In genomic region chr19:12792048-12792852, GRCh38 we compare ENCODE assay signal across 8 cellular contexts. TPM values are rescaled to one million over a fixed set of nuclear protein-coding genes. Genes with fewer than 3 reads are reported as not detected.
DNase-seq lines count a peak whose midpoint lies in the region; ATAC-seq and TF ChIP-seq lines count a peak whose summit lies in the region.

No MANE protein-coding gene starts in this region.

- H3K4me3 ChIP-seq in left ventricle myocardium inferior: peak overlapping the region; percentile 76
- peak overlapping the region; percentile 79 to 85 for H3K4me3 ChIP-seq in prostate gland

- DNase-seq in Caki2 (ENCODE audit: low read depth) (peak; percentile 64), KBM-7 (peak; percentile 79), SK-N-DZ (ENCODE audit: low spot score) (peak; percentile 74), left ventricle myocardium inferior (peak; percentile 75), prostate gland (ENCODE audit: low spot score) (peak; percentile 57), midbrain (lab: John Stamatoyannopoulos, UW) (no peak)
- peak; percentile 86 for DNase-seq in activated naive CD8-positive, alpha-beta T cell treated with anti-CD3 and anti-CD28 coated beads, Interleukin-2, amount 10 ng/mL, durations not matched to agents 7 days and 5 days

- peak overlapping the region; percentile 96 for H3K27ac ChIP-seq in left ventricle myocardium inferior (replicated peaks)
- H3K27ac ChIP-seq in prostate gland: peak overlapping the region; percentile 100

- peak overlapping the region; percentile 96 for H3K27ac Mint-ChIP-seq in activated naive CD8-positive, alpha-beta T cell treated with anti-CD3 and anti-CD28 coated beads, Interleukin-2, amount 10 ng/mL, durations not matched to agents 7 days and 5 days

- POLR2A ChIA-PET in activated naive CD8-positive, alpha-beta T cell treated with anti-CD3 and anti-CD28 coated beads, Interleukin-2, amount 10 ng/mL, durations not matched to agents 7 days and 5 days (lab: Charles Lee): interaction anchor here (0.6 to 9.6 kb wide), 23 partner anchors 9 to 630 kb away, joined by 3 to 361 read pairs (median 6); partner anchors contain the start of genes DHPS, GCDH, GET3 and PRDX2

- no peaks in the 10 kb centered on the region for H3K27me3 Mint-ChIP-seq in activated naive CD8-positive, alpha-beta T cell treated with anti-CD3 and anti-CD28 coated beads, Interleukin-2, amount 10 ng/mL, durations not matched to agents 7 days and 5 days

- TF ChIP-seq POLR2A in prostate gland (IDR thresholded peaks at IDR 0.05): no peak

- H3K4me1 ChIP-seq in left ventricle myocardium inferior: peaks cover 77% of the 10 kb centered on the region
- peaks cover 24% of the 10 kb centered on the region for H3K4me1 ChIP-seq in prostate gland (replicated peaks)

- H3K27me3 ChIP-seq in left ventricle myocardium inferior (ENCODE audit: low read depth) (no peaks in the 10 kb centered on the region), prostate gland (replicated peaks; ENCODE audit: insufficient read depth) (no peaks in the 10 kb centered on the region)

- in situ Hi-C loops in Caki2 (cut with HindIII; ENCODE audit: low pct_unique_long_range_greater_than_20kb, low sequenced_read_pairs) (no loop called here), KBM-7 (cut with MboI; ENCODE audit: low pct_unique_long_range_greater_than_20kb, low sequenced_read_pairs) (no loop called here)

- peaks cover 5% of the 10 kb centered on the region for H3K36me3 ChIP-seq in left ventricle myocardium inferior
- H3K36me3 ChIP-seq in prostate gland: no peaks in the 10 kb centered on the region

- no peaks in the 10 kb centered on the region for H3K9me3 Mint-ChIP-seq in activated naive CD8-positive, alpha-beta T cell treated with anti-CD3 and anti-CD28 coated beads, Interleukin-2, amount 10 ng/mL, durations not matched to agents 7 days and 5 days

- H3K4me1 Mint-ChIP-seq in activated naive CD8-positive, alpha-beta T cell treated with anti-CD3 and anti-CD28 coated beads, Interleukin-2, amount 10 ng/mL, durations not matched to agents 7 days and 5 days: peaks cover 37% of the 10 kb centered on the region

- peak; percentile 2 for ATAC-seq in activated naive CD8-positive, alpha-beta T cell treated with anti-CD3 and anti-CD28 coated beads, Interleukin-2, amount 10 ng/mL, durations not matched to agents 7 days and 5 days (ENCODE audit: low read depth)
- ATAC-seq in GM18511 (IDR thresholded peaks at IDR 0.05; ENCODE audit: unreplicated experiment): no peak

- intact Hi-C loops in left ventricle myocardium inferior (cut with micrococcal nuclease) (no loop called here), prostate gland (cut with DNase I) (loop anchor here (10.0 kb wide), 1 partner anchor 67 kb away; the partner anchor contains the start of gene TNPO2)

- TF ChIP-seq CTCF in left ventricle myocardium inferior (IDR thresholded peaks at IDR 0.05; ENCODE audit: borderline replicate concordance) (no peak), prostate gland (IDR thresholded peaks at IDR 0.05) (peak in 2 of 4 experiments; percentile 12 to 18)

- H3K9me3 ChIP-seq in left ventricle myocardium inferior (replicated peaks) (no peaks in the 10 kb centered on the region), prostate gland (no peaks in the 10 kb centered on the region)

- H3K4me3 Mint-ChIP-seq in activated naive CD8-positive, alpha-beta T cell treated with anti-CD3 and anti-CD28 coated beads, Interleukin-2, amount 10 ng/mL, durations not matched to agents 7 days and 5 days: peak overlapping the region; percentile 94

- peaks cover 1% of the 10 kb centered on the region for H3K36me3 Mint-ChIP-seq in activated naive CD8-positive, alpha-beta T cell treated with anti-CD3 and anti-CD28 coated beads, Interleukin-2, amount 10 ng/mL, durations not matched to agents 7 days and 5 days

- under 1% methylated on average over 74 of the region's 84 CpGs for WGBS in prostate gland

RNA-seq across cellular contexts. Expression of gene JUNB, which starts 1.0 kb away (rescaled TPM):
- 63.3 and 74.5 TPM in 2 replicates for total RNA-seq in Caki2 (2014; rRNA removed; shearing (Covaris generic); ENCODE audit: low replicate concordance)
- polyA plus RNA-seq in SK-N-DZ (2014; cell fraction: cytosol; rRNA removed): 29.4 and 37.6 TPM in 2 replicates
- polyA plus RNA-seq in SK-N-DZ (2014; cell fraction: nucleus; rRNA removed): 49.1 and 66.1 TPM in 2 replicates
- 10 to 100 TPM; 82.7 to 84.6 TPM for total RNA-seq in activated naive CD8-positive, alpha-beta T cell treated with anti-CD3 and anti-CD28 coated beads, Interleukin-2, amount 10 ng/mL, durations not matched to agents 7 days and 5 days
- total RNA-seq in left ventricle myocardium inferior (26.7 TPM), prostate gland (100 to 1,000 TPM; 173 to 290 TPM)

RNA-seq across cellular contexts. Expression of gene PRDX2, which starts 9.3 kb away (rescaled TPM):
- total RNA-seq in Caki2 (2014; rRNA removed; shearing (Covaris generic); ENCODE audit: low replicate concordance): not detected in 2 replicates
- polyA plus RNA-seq in SK-N-DZ (2014; cell fraction: cytosol; rRNA removed): 767 and 849 TPM in 2 replicates
- 377 and 409 TPM in 2 replicates for polyA plus RNA-seq in SK-N-DZ (2014; cell fraction: nucleus; rRNA removed)
- total RNA-seq in activated naive CD8-positive, alpha-beta T cell treated with anti-CD3 and anti-CD28 coated beads, Interleukin-2, amount 10 ng/mL, durations not matched to agents 7 days and 5 days: 100 to 1,000 TPM; 170 to 181 TPM
- total RNA-seq in left ventricle myocardium inferior (700 TPM), prostate gland (100 to 1,000 TPM; 256 to 548 TPM)

RNA-seq across cellular contexts. Expression of gene THSD8, which starts 9.6 kb away (rescaled TPM):
- not detected in 2 replicates for total RNA-seq in Caki2 (2014; rRNA removed; shearing (Covaris generic); ENCODE audit: low replicate concordance)
- not detected in 2 replicates for polyA plus RNA-seq in SK-N-DZ (2014; cell fraction: cytosol; rRNA removed)
- polyA plus RNA-seq in SK-N-DZ (2014; cell fraction: nucleus; rRNA removed): not detected in 2 replicates
- total RNA-seq in activated naive CD8-positive, alpha-beta T cell treated with anti-CD3 and anti-CD28 coated beads, Interleukin-2, amount 10 ng/mL, durations not matched to agents 7 days and 5 days: 10 to 100 TPM in 1 of 2 experiments, 1 to 10 TPM in 1; 5.8 to 10.8 TPM
- total RNA-seq in left ventricle myocardium inferior (2.7 TPM), prostate gland (under 1 TPM in 1 of 2 donors, not detected in 1; 0.91 TPM)

RNA-seq across cellular contexts. Expression of gene RNASEH2A, which starts 14.1 kb away (rescaled TPM):
- total RNA-seq in Caki2 (2014; rRNA removed; shearing (Covaris generic); ENCODE audit: low replicate concordance): 94.5 and 126 TPM in 2 replicates
- polyA plus RNA-seq in SK-N-DZ (2014; cell fraction: cytosol; rRNA removed): 88.4 and 99.4 TPM in 2 replicates
- 67.7 and 74.8 TPM in 2 replicates for polyA plus RNA-seq in SK-N-DZ (2014; cell fraction: nucleus; rRNA removed)
- total RNA-seq in activated naive CD8-positive, alpha-beta T cell treated with anti-CD3 and anti-CD28 coated beads, Interleukin-2, amount 10 ng/mL, durations not matched to agents 7 days and 5 days: 10 to 100 TPM; 46.2 to 47.8 TPM
- 2.5 TPM for total RNA-seq in left ventricle myocardium inferior
- total RNA-seq in prostate gland: 10 to 100 TPM in 1 of 2 donors, 1 to 10 TPM in 1; 8.7 to 11.5 TPM

RNA-seq across cellular contexts. Expression of gene HOOK2, which starts 16.9 kb away (rescaled TPM):
- total RNA-seq in Caki2 (2014; rRNA removed; shearing (Covaris generic); ENCODE audit: low replicate concordance): 17.8 and 18.1 TPM in 2 replicates
- polyA plus RNA-seq in SK-N-DZ (2014; cell fraction: cytosol; rRNA removed): 27.5 and 33.1 TPM in 2 replicates
- 78.9 and 107 TPM in 2 replicates for polyA plus RNA-seq in SK-N-DZ (2014; cell fraction: nucleus; rRNA removed)
- 10 to 100 TPM; 20.0 to 20.3 TPM for total RNA-seq in activated naive CD8-positive, alpha-beta T cell treated with anti-CD3 and anti-CD28 coated beads, Interleukin-2, amount 10 ng/mL, durations not matched to agents 7 days and 5 days
- total RNA-seq in left ventricle myocardium inferior (66.3 TPM), prostate gland (100 to 1,000 TPM in 1 of 2 donors, 10 to 100 TPM in 1; 49.6 to 126 TPM)

Comparison
In these comparisons a context has a peak if more than half of its experiments do, and no peak if none do; other contexts are left out.
1. RNA of gene PRDX2, which starts 9.3 kb away (total RNA-seq): 700 TPM in left ventricle myocardium inferior (single experiment), 256 to 548 TPM in prostate gland and 170 to 181 TPM in activated naive CD8-positive, alpha-beta T cell treated with anti-CD3 and anti-CD28 coated beads, Interleukin-2, amount 10 ng/mL, durations not matched to agents 7 days and 5 days; not detected in Caki2; every median in the first group is over 100 times any median in the second.